Comparison of ENCODE assay signal across 7 cellular contexts in genomic region chr20:33936651-33937050, GRCh38.
"Had no signal": no experiment of that assay in that cellular context is flagged by ENCODE, and none has a peak within 500 bp of the region (broad histone marks: within the 10 kb centered on the region; RNA-seq: fewer than 3 reads in every experiment).

No MANE protein-coding gene starts in this region.

- FAIRE-seq: HepG2, HTR-8/SVneo, K562 had no signal

- DNase-seq: IMR-90, KBM-7, KG1 had no signal

- H3K4me3 ChIP-seq: K562 had no signal

- H3K27ac ChIP-seq: HL-60 had no signal

- ATAC-seq: HepG2, K562 had no signal
